In the genomic region with DNA sequence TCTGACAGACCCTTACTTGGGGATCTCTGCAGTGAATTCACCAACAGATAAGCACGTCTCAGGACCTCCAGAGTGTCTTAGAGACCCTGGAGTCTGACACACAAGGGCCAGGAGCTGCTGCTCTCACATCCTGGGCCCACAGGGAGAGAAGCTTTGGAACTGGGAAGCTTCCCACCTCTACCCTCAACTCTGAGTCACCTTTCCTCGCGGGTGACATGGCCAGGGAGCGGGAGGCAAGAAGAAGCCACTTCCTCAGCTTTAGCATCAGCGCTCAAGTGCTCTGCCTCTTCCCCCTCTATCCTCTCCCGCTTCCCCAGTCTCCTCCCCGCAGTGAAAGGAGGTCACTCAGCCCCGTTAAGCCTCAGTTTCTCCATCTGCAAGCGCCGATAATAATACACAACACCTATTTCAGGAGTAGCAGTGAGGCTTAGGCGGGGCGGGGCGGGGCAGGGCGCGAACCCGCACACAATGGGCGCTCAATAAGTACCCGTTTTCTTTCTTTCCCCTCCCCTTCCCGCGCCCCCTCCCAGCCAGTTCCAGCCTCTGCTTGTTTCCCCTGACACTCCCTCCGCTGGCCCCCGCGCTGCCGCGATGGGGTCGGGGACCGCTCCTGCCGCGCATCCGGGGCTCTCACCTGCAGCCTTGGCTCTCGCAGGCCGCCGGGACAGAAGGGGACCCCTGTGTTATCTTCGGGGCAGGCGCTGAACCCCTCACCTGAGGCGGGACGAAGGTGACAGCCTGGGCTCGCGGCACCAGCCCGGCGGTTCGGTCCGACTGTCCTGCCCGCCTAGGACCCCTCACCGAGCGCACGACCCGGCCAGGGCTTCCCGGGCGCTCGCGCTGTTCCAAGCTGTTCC, we compare ENCODE assay signal across 1 cellular context.
TF ChIP-seq lines count a peak whose summit lies in the region.

No MANE protein-coding gene starts in this region.

TF ChIP-seq in IMR-90, 13 proteins besides CTCF, POLR2A, EP300 and RAD21:
- TF ChIP-seq NFE2L2 (IDR thresholded peaks at IDR 0.05; ENCODE audit: low read depth, low read length) (no peak), MAFK (IDR thresholded peaks at IDR 0.05; ENCODE audit: low read depth, low read length) (no peak), CHD1 (IDR thresholded peaks at IDR 0.05; ENCODE audit: low read depth, low read length) (no peak), FOS (IDR thresholded peaks at IDR 0.05; ENCODE audit: low read depth, low read length) (no peak), SMC3 (IDR thresholded peaks at IDR 0.05; ENCODE audit: low read depth, low read length) (no peak), ELK1 (IDR thresholded peaks at IDR 0.05; ENCODE audit: borderline replicate concordance, low read depth, low read length) (no peak), RCOR1 (IDR thresholded peaks at IDR 0.05; ENCODE audit: insufficient replicate concordance, low read length) (no peak), MXI1 (IDR thresholded peaks at IDR 0.05; ENCODE audit: borderline replicate concordance, low read depth, low read length) (no peak), RFX5 (IDR thresholded peaks at IDR 0.05; ENCODE audit: low read depth, low read length) (no peak), CEBPB (IDR thresholded peaks at IDR 0.05; ENCODE audit: low read depth, low read length) (no peak), BHLHE40 (IDR thresholded peaks at IDR 0.05; ENCODE audit: low read depth, low read length) (no peak), MAZ (IDR thresholded peaks at IDR 0.05; ENCODE audit: borderline replicate concordance, low read depth, low read length) (no peak), USF2 (IDR thresholded peaks at IDR 0.05; ENCODE audit: low read depth, low read length) (no peak)
